In the genomic region with DNA sequence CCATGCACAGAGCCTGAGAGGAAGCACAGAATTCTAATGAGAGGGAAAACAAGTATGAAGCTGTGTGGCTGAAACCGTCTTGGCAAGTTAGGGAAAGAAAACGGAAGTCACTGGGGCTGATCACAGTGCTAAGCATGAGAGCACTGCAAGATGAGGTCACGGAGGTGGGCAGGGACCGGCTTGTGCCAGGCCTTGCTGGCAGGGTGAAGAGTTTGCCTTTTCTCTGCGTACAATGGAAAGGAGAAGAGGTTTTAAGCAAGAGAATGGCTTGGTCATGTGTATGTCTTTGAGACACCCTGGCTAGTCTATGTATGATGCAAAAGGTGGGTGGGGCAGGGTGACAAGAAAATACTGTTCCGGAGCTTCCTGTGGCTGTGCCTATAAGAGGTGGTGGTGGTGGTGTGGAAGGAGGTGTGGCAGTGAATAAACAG, we compare ENCODE assay signal across 17 cellular contexts.
A peak's percentile ranks its signal among the peaks of the same experiment; 100 is the strongest.
DNase-seq lines count a peak whose midpoint lies in the region; ATAC-seq and TF ChIP-seq lines count a peak whose summit lies in the region.
"Had no signal": no experiment of that assay in that cellular context is flagged by ENCODE, and none has a peak within 500 bp of the region (broad histone marks: within the 10 kb centered on the region; RNA-seq: fewer than 3 reads in every experiment).

No MANE protein-coding gene starts in this region.

- no peak overlapping the region; a peak in 1 of 22 replicates for H3K9ac ChIP-seq in BLaER1 treated with 17β-estradiol and CSF1 and Interleukin-3, amounts not matched to agents 10 nM and 100 nM

- ATAC-seq in lower lobe of right lung: peak; percentile 76 to 85
- no peak for ATAC-seq in HG03097 (IDR thresholded peaks at IDR 0.05; ENCODE audit: low FRiP score, unreplicated experiment)
- no peak for ATAC-seq in GM21737 (IDR thresholded peaks at IDR 0.05; ENCODE audit: unreplicated experiment)
- ATAC-seq: SK-N-SH treated with all-trans-retinoic acid at 6 μM for 48 hours had no signal

- no peaks in the 10 kb centered on the region for H3K9me3 ChIP-seq in BLaER1 treated with 17β-estradiol and CSF1 and Interleukin-3, amounts not matched to agents 10 nM and 100 nM (replicated peaks in 1 of 11)
- H3K9me3 ChIP-seq in MG63: no peaks in the 10 kb centered on the region
- no peaks in the 10 kb centered on the region for H3K9me3 ChIP-seq in lower lobe of right lung
- H3K9me3 ChIP-seq: stomach, vagina had no signal

- TF ChIP-seq CTCF in lower lobe of right lung (IDR thresholded peaks at IDR 0.05): no peak

- no peak overlapping the region for H3K4me3 ChIP-seq in BLaER1 treated with 17β-estradiol and CSF1 and Interleukin-3, amounts not matched to agents 10 nM and 100 nM
- H3K4me3 ChIP-seq in MG63: no peak overlapping the region
- no peak overlapping the region for H3K4me3 ChIP-seq in lower lobe of right lung
- H3K4me3 ChIP-seq: stomach, vagina had no signal

- H3K4me2 ChIP-seq in BLaER1 treated with 17β-estradiol and CSF1 and Interleukin-3, amounts not matched to agents 10 nM and 100 nM: peak overlapping the region; percentile 49 to 73 (median 63)

- H3K27me3 ChIP-seq in BLaER1 treated with 17β-estradiol and CSF1 and Interleukin-3, amounts not matched to agents 10 nM and 100 nM: no peaks in the 10 kb centered on the region
- H3K27me3 ChIP-seq in MG63 (no peaks in the 10 kb centered on the region), lower lobe of right lung (ENCODE audit: low read depth) (no peaks in the 10 kb centered on the region)
- H3K27me3 ChIP-seq: vagina had no signal

- H3K4me1 ChIP-seq in BLaER1 treated with 17β-estradiol and CSF1 and Interleukin-3, amounts not matched to agents 10 nM and 100 nM: peaks cover 15 to 20% (median 17%) of the 10 kb centered on the region in 10 experiments
- no peaks in the 10 kb centered on the region for H3K4me1 ChIP-seq in lower lobe of right lung
- H3K4me1 ChIP-seq: stomach, vagina had no signal

- H3K27ac ChIP-seq in BLaER1 treated with 17β-estradiol and CSF1 and Interleukin-3, amounts not matched to agents 10 nM and 100 nM: peak overlapping the region in 7 of 11 experiments; percentile 24 to 47 (median 33); a peak in 7 of 22 replicates
- no peak overlapping the region for H3K27ac ChIP-seq in lower lobe of right lung
- H3K27ac ChIP-seq: stomach, vagina, VCaP had no signal

- peak; percentile 33 for DNase-seq in MG63
- DNase-seq in astrocyte of the hippocampus (ENCODE audit: low read depth, low spot score): peak; percentile 18
- peak; percentile 60 for DNase-seq in lower lobe of right lung
- DNase-seq in SK-N-DZ (ENCODE audit: low spot score): no peak
- no peak for DNase-seq in HCEC 1CT
- DNase-seq: ACHN; activated CD4-positive, alpha-beta memory T cell treated with anti-CD3 and anti-CD28 coated beads, Interleukin-2, amount 10 ng/mL, durations not matched to agents 7 days and 5 days; COR-L47; foreskin fibroblast; HFFc6; stomach had no signal

- H3K36me3 ChIP-seq in BLaER1 treated with 17β-estradiol and CSF1 and Interleukin-3, amounts not matched to agents 10 nM and 100 nM: no peaks in the 10 kb centered on the region
- no peaks in the 10 kb centered on the region for H3K36me3 ChIP-seq in MG63
- H3K36me3 ChIP-seq in lower lobe of right lung: no peaks in the 10 kb centered on the region
- H3K36me3 ChIP-seq: stomach, vagina had no signal

- intact Hi-C loops in lower lobe of right lung (cut with DNase I): no loop called here

- H4K20me1 ChIP-seq in BLaER1 treated with 17β-estradiol and CSF1 and Interleukin-3, amounts not matched to agents 10 nM and 100 nM: no peaks in the 10 kb centered on the region

Comparison
In these comparisons a context has a peak if more than half of its experiments do, and no peak if none do; other contexts are left out.
1. DNase-seq: peak in MG63 (single experiment), astrocyte of the hippocampus (single experiment) and lower lobe of right lung (single experiment); none in SK-N-DZ (single experiment) and HCEC 1CT (single experiment).
2. ATAC-seq: peak in lower lobe of right lung (2 of 2); none in HG03097 (single experiment) and GM21737 (single experiment).